In the genomic region with DNA sequence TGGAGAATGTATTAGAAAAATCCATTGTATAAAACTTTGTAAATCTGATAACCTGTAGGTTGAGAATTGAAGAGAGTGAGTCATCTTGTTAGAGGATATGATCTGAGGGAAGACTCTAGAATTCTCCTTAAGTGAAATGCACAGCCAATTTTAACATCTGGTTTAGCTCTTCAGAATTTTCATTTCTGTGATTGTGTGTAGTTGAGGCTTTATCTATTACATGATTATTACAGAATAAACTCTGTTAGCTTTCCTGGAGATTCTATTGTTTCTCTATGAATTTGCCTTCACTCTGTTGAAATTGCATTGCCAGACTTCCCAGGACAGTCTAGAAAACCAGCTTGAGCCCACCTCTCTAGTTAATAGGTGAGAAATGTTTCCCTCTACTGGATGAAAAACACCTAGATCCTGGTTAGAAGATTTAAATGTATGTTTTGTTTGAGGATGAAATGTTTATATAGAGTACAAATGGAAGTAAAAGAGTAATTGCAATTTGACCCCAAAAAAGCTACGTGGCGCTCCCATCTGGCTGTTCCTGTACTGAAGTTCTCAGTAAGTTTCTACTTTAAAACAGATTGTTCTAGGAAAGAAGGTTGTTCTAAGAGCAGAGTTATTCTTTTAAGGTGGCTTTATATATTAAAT, we compare ENCODE assay signal across 9 cellular contexts. TPM values are rescaled to one million over a fixed set of nuclear protein-coding genes. Genes with fewer than 3 reads are reported as not detected.
DNase-seq lines count a peak whose midpoint lies in the region; ATAC-seq, FAIRE-seq and TF ChIP-seq lines count a peak whose summit lies in the region.
"Had no signal": no experiment of that assay in that cellular context is flagged by ENCODE, and none has a peak within 500 bp of the region (broad histone marks: within the 10 kb centered on the region; RNA-seq: fewer than 3 reads in every experiment).

No MANE protein-coding gene starts in this region.

- peaks cover 7% of the 10 kb centered on the region for H3K36me3 Mint-ChIP-seq in CD4-positive, CD25-positive, alpha-beta regulatory T cell
- peaks cover 4% of the 10 kb centered on the region for H3K36me3 Mint-ChIP-seq in T-helper 17 cell (ENCODE audit: low read depth)

- H3K27me3 ChIP-seq in CD4-positive, CD25-positive, alpha-beta regulatory T cell (ENCODE audit: control insufficient read depth, insufficient read depth, low read length): no peaks in the 10 kb centered on the region
- H3K27me3 ChIP-seq in skeletal muscle tissue (ENCODE audit: control insufficient read depth in 3 of 3, insufficient read depth in 3 of 3, low read length in 3 of 3): no peaks in the 10 kb centered on the region
- H3K27me3 ChIP-seq: SJSA1 had no signal

- H3K4me1 ChIP-seq in CD4-positive, CD25-positive, alpha-beta regulatory T cell (ENCODE audit: control insufficient read depth, insufficient read depth, low read length, poor library complexity, severe bottlenecking): peaks cover 57% of the 10 kb centered on the region
- peaks cover 20 to 42% (median 34%) of the 10 kb centered on the region in 3 donors for H3K4me1 ChIP-seq in skeletal muscle tissue (ENCODE audit: control insufficient read depth in 3 of 3, insufficient read depth in 3 of 3, low read length in 3 of 3)

- H3K27ac ChIP-seq in CD4-positive, CD25-positive, alpha-beta regulatory T cell (ENCODE audit: insufficient read depth, low read length, poor library complexity, severe bottlenecking): peak overlapping the region; percentile 88
- H3K27ac ChIP-seq in skeletal muscle tissue (ENCODE audit: low read depth, low read length): peak overlapping the region; percentile 90
- H3K27ac ChIP-seq: SJSA1 had no signal

- peak overlapping the region; percentile 97 to 100 (median 100) for H3K4me3 Mint-ChIP-seq in CD4-positive, CD25-positive, alpha-beta regulatory T cell
- peak overlapping the region; percentile 99 for H3K4me3 Mint-ChIP-seq in T-helper 17 cell

- peak in 1 of 3 donors; percentile 35 for DNase-seq in CD4-positive, CD25-positive, alpha-beta regulatory T cell
- DNase-seq in HFF-Myc (ENCODE audit: extremely low read depth, low read depth) (no peak), T-helper 17 cell (no peak), fibroblast of the aortic adventitia (ENCODE audit: low read depth) (peak; percentile 83), RCC 7860 (ENCODE audit: low spot score) (no peak), SHP77 treated with DMSO at 0.1 percent for 48 hours (lab: John Stamatoyannopoulos, UW) (no peak)

- H3K9me3 ChIP-seq in CD4-positive, CD25-positive, alpha-beta regulatory T cell (ENCODE audit: control insufficient read depth in 2 of 2, low read length in 2 of 2): no peaks in the 10 kb centered on the region
- H3K9me3 ChIP-seq in T-helper 17 cell (ENCODE audit: control insufficient read depth, low read length, poor library complexity, severe bottlenecking) (no peaks in the 10 kb centered on the region), skeletal muscle tissue (ENCODE audit: control insufficient read depth in 3 of 3, low read length in 3 of 3) (no peaks in the 10 kb centered on the region)
- H3K9me3 ChIP-seq: SJSA1 had no signal

- H3K4me1 Mint-ChIP-seq in CD4-positive, CD25-positive, alpha-beta regulatory T cell: peaks cover 32 to 65% (median 55%) of the 10 kb centered on the region in 4 donors
- peaks cover 49% of the 10 kb centered on the region for H3K4me1 Mint-ChIP-seq in T-helper 17 cell

- H3K9me3 Mint-ChIP-seq in CD4-positive, CD25-positive, alpha-beta regulatory T cell: no peaks in the 10 kb centered on the region

- H3K36me3 ChIP-seq in CD4-positive, CD25-positive, alpha-beta regulatory T cell (ENCODE audit: control insufficient read depth, insufficient read depth, low read length): no peaks in the 10 kb centered on the region
- peaks cover 0 to 9% (median 2%) of the 10 kb centered on the region in 3 donors for H3K36me3 ChIP-seq in skeletal muscle tissue (ENCODE audit: control insufficient read depth in 3 of 3, insufficient read depth in 3 of 3, low read length in 3 of 3)

- no peak for FAIRE-seq in RCC 7860 (lab: Jason Lieb, UNC)

- TF ChIP-seq CTCF in HFF-Myc (IDR thresholded peaks at IDR 0.05; ENCODE audit: low read depth, low read length, missing control alignments) (no peak), fibroblast of the aortic adventitia (IDR thresholded peaks at IDR 0.05; ENCODE audit: insufficient read depth, low read length) (peak; percentile 30)

- no peak for ATAC-seq in CD4-positive, CD25-positive, alpha-beta regulatory T cell (ENCODE audit: low read depth in 2 of 2)
- ATAC-seq in T-helper 17 cell (no peak), HG02970 (IDR thresholded peaks at IDR 0.05; ENCODE audit: low FRiP score, unreplicated experiment) (no peak)

- peak overlapping the region; percentile 41 to 100 (median 98) for H3K27ac Mint-ChIP-seq in CD4-positive, CD25-positive, alpha-beta regulatory T cell
- peak overlapping the region; percentile 96 for H3K27ac Mint-ChIP-seq in T-helper 17 cell

- H3K27me3 Mint-ChIP-seq in CD4-positive, CD25-positive, alpha-beta regulatory T cell: peaks cover 4% of the 10 kb centered on the region
- no peaks in the 10 kb centered on the region for H3K27me3 Mint-ChIP-seq in T-helper 17 cell

- peak overlapping the region; percentile 88 to 97 (median 95) for H3K9ac ChIP-seq in skeletal muscle tissue (ENCODE audit: low read depth in 1 of 3, low read length in 3 of 3)

- H3K4me3 ChIP-seq in CD4-positive, CD25-positive, alpha-beta regulatory T cell (ENCODE audit: low read depth, low read length): peak overlapping the region; percentile 98
- H3K4me3 ChIP-seq in HFF-Myc (replicated peaks; ENCODE audit: low read depth, low read length) (peak overlapping the region; percentile 94), fibroblast of the aortic adventitia (ENCODE audit: low read depth, low read length) (peak overlapping the region; percentile 98), skeletal muscle tissue (ENCODE audit: low read length in 3 of 3) (peak overlapping the region; percentile 78 to 97 (median 95))

RNA-seq across cellular contexts. Expression of gene NUDT4, which starts 2.9 kb away (rescaled TPM):
- total RNA-seq in CD4-positive, CD25-positive, alpha-beta regulatory T cell: 78.2 TPM
- polyA plus RNA-seq in CD4-positive, CD25-positive, alpha-beta regulatory T cell: 10 to 100 TPM; 36.7 to 48.9 (median 42.0) TPM
- total RNA-seq in T-helper 17 cell (10 to 100 TPM; 60.4 to 78.8 TPM), fibroblast of the aortic adventitia (ENCODE audit: low replicate concordance) (104 and 185 TPM in 2 replicates), skeletal muscle tissue (62.1 TPM)
